1 cellular context compared by ENCODE assay signal in genomic region chr2:16650287-16651249, GRCh38.
A peak's percentile ranks its signal among the peaks of the same experiment; 100 is the strongest.
TF ChIP-seq lines count a peak whose summit lies in the region.

No MANE protein-coding gene starts in this region.

TF ChIP-seq in IMR-90, 13 proteins besides CTCF, POLR2A, EP300 and RAD21:
- TF ChIP-seq MAFK (IDR thresholded peaks at IDR 0.05; ENCODE audit: low read depth, low read length) (no peak), FOS (IDR thresholded peaks at IDR 0.05; ENCODE audit: low read depth, low read length) (peak; percentile 67; the same call in 1 of the 2 replicates), CEBPB (IDR thresholded peaks at IDR 0.05; ENCODE audit: low read depth, low read length) (peak; percentile 81), SMC3 (IDR thresholded peaks at IDR 0.05; ENCODE audit: low read depth, low read length) (no peak), RFX5 (IDR thresholded peaks at IDR 0.05; ENCODE audit: low read depth, low read length) (no peak)
